7 cellular contexts compared by ENCODE assay signal in genomic region chr2:120552800-120553471, GRCh38.
A peak's percentile ranks its signal among the peaks of the same experiment; 100 is the strongest.
DNase-seq lines count a peak whose midpoint lies in the region; ATAC-seq and TF ChIP-seq lines count a peak whose summit lies in the region.

No MANE protein-coding gene starts in this region.

- no peak overlapping the region for H3K27ac Mint-ChIP-seq in progenitor cell of endocrine pancreas

- intact Hi-C loops in cardiac septum (cut with DNase I) = loop anchor here (1.0 to 5.0 kb wide), 3 partner anchors 14 to 210 kb away; no protein-coding TSS in a partner anchor

- no peaks in the 10 kb centered on the region for H3K9me3 Mint-ChIP-seq in progenitor cell of endocrine pancreas (ENCODE audit: low read depth)

- H3K4me3 Mint-ChIP-seq in progenitor cell of endocrine pancreas (ENCODE audit: low read depth) = peak overlapping the region; percentile 55

- no peak for ATAC-seq in GM18873 (IDR thresholded peaks at IDR 0.05; ENCODE audit: low FRiP score, unreplicated experiment)
- no peak for ATAC-seq in HG03439 (IDR thresholded peaks at IDR 0.05; ENCODE audit: unreplicated experiment)

- TF ChIP-seq CTCF in GM13976 (IDR thresholded peaks at IDR 0.05; ENCODE audit: borderline replicate concordance, control extremely low read depth, extremely low read depth, insufficient read depth, missing control alignments) = peak; percentile 18
- peak; percentile 78 for TF ChIP-seq CTCF in progenitor cell of endocrine pancreas (IDR thresholded peaks at IDR 0.05; ENCODE audit: unreplicated experiment)

- peaks cover 22% of the 10 kb centered on the region for H3K4me1 Mint-ChIP-seq in progenitor cell of endocrine pancreas (ENCODE audit: low read depth)

- H3K27me3 Mint-ChIP-seq in progenitor cell of endocrine pancreas = peaks cover 39% of the 10 kb centered on the region

- DNase-seq in GM13976 (ENCODE audit: low spot score) (no peak), M059J (ENCODE audit: low read depth) (peak; percentile 87), cardiac septum (ENCODE audit: low spot score) (peak; percentile 94), progenitor cell of endocrine pancreas (ENCODE audit: low spot score, unreplicated experiment) (peak; percentile 80)
- DNase-seq in activated T-cell treated with anti-CD3 and anti-CD28 coated beads, Interleukin-2, amount 50 U/mL, for 48 hours = peak; percentile 53 to 59

- in situ Hi-C loops in GM13976 (cut with MboI; ENCODE audit: low sequenced_read_pairs, unreplicated experiment) = no loop called here

- H3K36me3 Mint-ChIP-seq in progenitor cell of endocrine pancreas (ENCODE audit: insufficient read depth) = no peaks in the 10 kb centered on the region
